In the genomic region with DNA sequence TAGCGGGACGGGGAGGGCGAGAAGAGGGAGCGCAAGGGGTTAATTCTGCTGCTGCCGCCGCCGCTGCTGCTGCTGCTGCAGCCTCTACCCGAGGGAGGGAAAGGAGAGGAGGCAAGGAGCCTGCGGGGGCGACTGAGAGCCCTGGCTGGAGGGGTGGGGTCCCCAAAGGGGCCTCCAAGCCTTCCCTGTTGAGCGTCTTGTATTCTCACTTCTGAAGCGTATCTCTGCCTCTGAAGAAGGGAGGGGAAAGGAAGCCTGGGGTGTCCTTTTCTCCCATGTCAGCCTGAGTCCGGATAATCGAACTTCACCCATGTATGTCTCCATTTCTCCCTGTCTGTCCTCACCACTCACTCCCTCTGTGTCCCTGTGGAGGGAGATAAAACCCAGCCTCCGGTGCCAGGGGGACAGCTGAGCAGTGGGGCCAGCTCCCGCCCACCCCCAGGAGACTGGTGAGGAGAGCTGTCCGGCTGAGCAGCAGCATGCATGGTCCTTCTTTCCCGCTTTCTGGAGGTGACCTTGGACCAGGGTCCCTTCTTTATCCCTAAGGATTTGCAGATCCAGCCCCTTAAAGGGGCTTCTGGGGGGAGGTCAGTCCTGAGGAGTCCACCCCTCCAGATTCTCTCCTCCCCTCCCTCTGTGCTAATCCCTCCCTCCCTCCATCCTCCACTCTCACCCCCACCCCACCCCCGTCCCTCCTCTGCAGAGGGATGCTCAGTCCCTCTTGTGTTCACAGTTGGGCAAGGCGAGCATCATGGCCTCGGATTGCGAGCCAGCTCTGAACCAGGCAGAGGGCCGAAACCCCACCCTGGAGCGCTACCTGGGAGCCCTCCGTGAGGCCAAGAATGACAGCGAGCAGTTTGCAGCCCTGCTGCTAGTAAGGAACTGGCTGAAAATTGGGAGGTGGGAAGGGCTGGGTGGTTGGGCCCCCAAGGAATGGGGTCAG, we compare ENCODE assay signal across 9 cellular contexts. TPM values are rescaled to one million over a fixed set of nuclear protein-coding genes. Genes with fewer than 3 reads are reported as not detected.
A peak's percentile ranks its signal among the peaks of the same experiment; 100 is the strongest.
DNase-seq lines count a peak whose midpoint lies in the region; ATAC-seq and TF ChIP-seq lines count a peak whose summit lies in the region.
"Had no signal": no experiment of that assay in that cellular context is flagged by ENCODE, and none has a peak within 500 bp of the region (broad histone marks: within the 10 kb centered on the region; RNA-seq: fewer than 3 reads in every experiment).

No MANE protein-coding gene starts in this region.

- intact Hi-C loops in left colon (cut with DNase I, micrococcal nuclease) = no loop called here

- H3K4me3 ChIP-seq in GM23338 (peak overlapping the region; percentile 91), right atrium auricular region (peak overlapping the region; percentile 74 to 84), skeletal muscle satellite cell (ENCODE audit: low read length) (peak overlapping the region; percentile 79)

- peaks cover 8% of the 10 kb centered on the region; the same call in 1 of the 2 replicates for H4K20me1 ChIP-seq in GM23338 (replicated peaks; ENCODE audit: insufficient read depth)

- peaks cover 36% of the 10 kb centered on the region for H3K36me3 Mint-ChIP-seq in GM23338 (ENCODE audit: low read depth)
- peaks cover 2 to 3% of the 10 kb centered on the region in 2 donors for H3K36me3 Mint-ChIP-seq in activated T-cell treated with anti-CD3 and anti-CD28 coated beads, Interleukin-2, amount 50 U/mL, for 72 hours (ENCODE audit: insufficient read depth in 2 of 2)

- peaks cover 24% of the 10 kb centered on the region for H3K79me2 ChIP-seq in GM23338 (replicated peaks; ENCODE audit: insufficient read depth)

- H3K4me2 ChIP-seq in GM23338 = peak overlapping the region; percentile 88
- H3K4me2 ChIP-seq in skeletal muscle satellite cell (ENCODE audit: low read length) = peak overlapping the region; percentile 96

- no peaks in the 10 kb centered on the region for H3K9me2 ChIP-seq in GM23338 (ENCODE audit: insufficient read depth)

- H3K4me1 ChIP-seq in GM23338 (ENCODE audit: insufficient read depth) (peaks cover 28% of the 10 kb centered on the region), right atrium auricular region (peaks cover 0 to 66% of the 10 kb centered on the region in 2 donors), skeletal muscle satellite cell (ENCODE audit: control insufficient read depth, insufficient read depth, low read length) (peaks cover 52% of the 10 kb centered on the region)

- H3K4me3 Mint-ChIP-seq in GM23338 = peak overlapping the region; percentile 98
- peak overlapping the region; percentile 99 for H3K4me3 Mint-ChIP-seq in activated T-cell treated with anti-CD3 and anti-CD28 coated beads, Interleukin-2, amount 50 U/mL, for 72 hours

- H3K9ac ChIP-seq in skeletal muscle satellite cell (ENCODE audit: low read depth, low read length) = peak overlapping the region; percentile 90

- H3K9me3 ChIP-seq in right atrium auricular region (no peaks in the 10 kb centered on the region), skeletal muscle satellite cell (replicated peaks; ENCODE audit: low read length) (no peaks in the 10 kb centered on the region)

- peak overlapping the region; percentile 64 for H3K27ac ChIP-seq in GM23338 (ENCODE audit: low read depth)
- peak overlapping the region; percentile 96 to 97 for H3K27ac ChIP-seq in right atrium auricular region

- H3K27ac Mint-ChIP-seq in GM23338 = peak overlapping the region; percentile 96
- H3K27ac Mint-ChIP-seq in activated T-cell treated with anti-CD3 and anti-CD28 coated beads, Interleukin-2, amount 50 U/mL, for 72 hours = peak overlapping the region; percentile 99

- ATAC-seq in GM23338 (peak; percentile 12), left colon (no peak), HG02763 (IDR thresholded peaks at IDR 0.05; ENCODE audit: unreplicated experiment) (no peak), GM18517 (IDR thresholded peaks at IDR 0.05; ENCODE audit: unreplicated experiment) (no peak)
- no peak for ATAC-seq in activated T-cell treated with anti-CD3 and anti-CD28 coated beads, Interleukin-2, amount 50 U/mL, for 72 hours (replicated peaks in 1 of 2)

- peaks cover 19% of the 10 kb centered on the region for H3K27me3 Mint-ChIP-seq in GM23338 (ENCODE audit: insufficient read depth, low read depth, poor library complexity)
- H3K27me3 Mint-ChIP-seq in activated T-cell treated with anti-CD3 and anti-CD28 coated beads, Interleukin-2, amount 50 U/mL, for 72 hours (ENCODE audit: low read depth) = no peaks in the 10 kb centered on the region

- DNase-seq in AG08396 (ENCODE audit: low spot score) = peak; percentile 42
- DNase-seq in GM23338 (ENCODE audit: low spot score) = peak; percentile 64
- DNase-seq in activated T-cell treated with anti-CD3 and anti-CD28 coated beads, Interleukin-2, amount 50 U/mL, for 72 hours = peak in 1 of 2 donors; percentile 35
- no peak for DNase-seq in right atrium auricular region (ENCODE audit: low spot score)
- DNase-seq in left colon = no peak

- H3K9me3 Mint-ChIP-seq in GM23338 = peaks cover 3% of the 10 kb centered on the region; the same call in 2 of the 3 replicates
- no peaks in the 10 kb centered on the region for H3K9me3 Mint-ChIP-seq in activated T-cell treated with anti-CD3 and anti-CD28 coated beads, Interleukin-2, amount 50 U/mL, for 72 hours

- peaks cover 39% of the 10 kb centered on the region for H3K4me1 Mint-ChIP-seq in GM23338
- H3K4me1 Mint-ChIP-seq in activated T-cell treated with anti-CD3 and anti-CD28 coated beads, Interleukin-2, amount 50 U/mL, for 72 hours (ENCODE audit: low read depth) = peaks cover 67% of the 10 kb centered on the region

- no peak overlapping the region for H2AFZ ChIP-seq in GM23338

- peaks cover 13% of the 10 kb centered on the region for H3F3A ChIP-seq in GM23338 (replicated peaks; ENCODE audit: low read depth)

- H3K36me3 ChIP-seq in GM23338 (ENCODE audit: insufficient read depth) (no peaks in the 10 kb centered on the region; the same call in 1 of the 2 replicates), right atrium auricular region (peaks cover 18% of the 10 kb centered on the region), skeletal muscle satellite cell (ENCODE audit: insufficient read depth, low read length) (peaks cover 34% of the 10 kb centered on the region)

- H3K27me3 ChIP-seq in GM23338 (ENCODE audit: insufficient read depth) = no peaks in the 10 kb centered on the region
- no peaks in the 10 kb centered on the region for H3K27me3 ChIP-seq in right atrium auricular region
- H3K27me3 ChIP-seq in skeletal muscle satellite cell (ENCODE audit: control insufficient read depth, insufficient read depth, low read length) = no peaks in the 10 kb centered on the region

- TF ChIP-seq CTCF in GM23338 (conservative IDR thresholded peaks at IDR 0.05; ENCODE audit: low read depth in 2 of 2) = 0 out of 4 replicates have a peak, but pooled peaks of 1 of the 2 experiments have one; percentile 3
- TF ChIP-seq CTCF in right atrium auricular region (IDR thresholded peaks at IDR 0.05) = no peak

TF ChIP-seq in GM23338, 12 proteins besides CTCF, POLR2A, EP300 and RAD21 (continues in another document):
- no peak for TF ChIP-seq EZH2phosphoT487 (IDR thresholded peaks at IDR 0.05; ENCODE audit: unreplicated experiment)
- TF ChIP-seq, protein P1, sequence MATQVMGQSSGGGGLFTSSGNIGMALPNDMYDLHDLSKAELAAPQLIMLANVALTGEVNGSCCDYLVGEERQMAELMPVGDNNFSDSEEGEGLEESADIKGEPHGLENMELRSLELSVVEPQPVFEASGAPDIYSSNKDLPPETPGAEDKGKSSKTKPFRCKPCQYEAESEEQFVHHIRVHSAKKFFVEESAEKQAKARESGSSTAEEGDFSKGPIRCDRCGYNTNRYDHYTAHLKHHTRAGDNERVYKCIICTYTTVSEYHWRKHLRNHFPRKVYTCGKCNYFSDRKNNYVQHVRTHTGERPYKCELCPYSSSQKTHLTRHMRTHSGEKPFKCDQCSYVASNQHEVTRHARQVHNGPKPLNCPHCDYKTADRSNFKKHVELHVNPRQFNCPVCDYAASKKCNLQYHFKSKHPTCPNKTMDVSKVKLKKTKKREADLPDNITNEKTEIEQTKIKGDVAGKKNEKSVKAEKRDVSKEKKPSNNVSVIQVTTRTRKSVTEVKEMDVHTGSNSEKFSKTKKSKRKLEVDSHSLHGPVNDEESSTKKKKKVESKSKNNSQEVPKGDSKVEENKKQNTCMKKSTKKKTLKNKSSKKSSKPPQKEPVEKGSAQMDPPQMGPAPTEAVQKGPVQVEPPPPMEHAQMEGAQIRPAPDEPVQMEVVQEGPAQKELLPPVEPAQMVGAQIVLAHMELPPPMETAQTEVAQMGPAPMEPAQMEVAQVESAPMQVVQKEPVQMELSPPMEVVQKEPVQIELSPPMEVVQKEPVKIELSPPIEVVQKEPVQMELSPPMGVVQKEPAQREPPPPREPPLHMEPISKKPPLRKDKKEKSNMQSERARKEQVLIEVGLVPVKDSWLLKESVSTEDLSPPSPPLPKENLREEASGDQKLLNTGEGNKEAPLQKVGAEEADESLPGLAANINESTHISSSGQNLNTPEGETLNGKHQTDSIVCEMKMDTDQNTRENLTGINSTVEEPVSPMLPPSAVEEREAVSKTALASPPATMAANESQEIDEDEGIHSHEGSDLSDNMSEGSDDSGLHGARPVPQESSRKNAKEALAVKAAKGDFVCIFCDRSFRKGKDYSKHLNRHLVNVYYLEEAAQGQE (IDR thresholded peaks at IDR 0.05; ENCODE audit: unreplicated experiment) = no peak
- no peak for TF ChIP-seq NANOG (IDR thresholded peaks at IDR 0.05; ENCODE audit: borderline replicate concordance)
- no peak for TF ChIP-seq EZH2 (IDR thresholded peaks at IDR 0.05; ENCODE audit: low read depth, unreplicated experiment)
- TF ChIP-seq CREB1 (CRISPR knock-in tag; IDR thresholded peaks at IDR 0.05; ENCODE audit: low read depth) = no peak
- no peak for TF ChIP-seq STAT1 (IDR thresholded peaks at IDR 0.05; ENCODE audit: unreplicated experiment)

RNA-seq across cellular contexts. Expression of a gene that starts 1.0 kb away (rescaled TPM):
- 43.1 and 44.2 TPM in 2 replicates for total RNA-seq in GM23338 (2014; rRNA removed; shearing (Covaris generic))
- polyA plus RNA-seq in GM23338 (2016; fragmentation: Nextera tagmentation; extraction: Ambion mirVana) = 13.2 and 14.7 TPM in 2 replicates
- 10 to 100 TPM; 23.7 to 24.7 TPM for total RNA-seq in activated T-cell treated with anti-CD3 and anti-CD28 coated beads, Interleukin-2, amount 50 U/mL, for 72 hours
- total RNA-seq in right atrium auricular region = 10 to 100 TPM; 30.6 to 33.7 TPM
- total RNA-seq in skeletal muscle satellite cell (2012; rRNA removed) = 38.9 and 43.6 TPM in 2 replicates
- 10 to 100 TPM in 1 of 2 donors, 1 to 10 TPM in 1; 8.6 to 11.2 TPM for total RNA-seq in left colon

RNA-seq across cellular contexts. Expression of a gene that starts 1.4 kb away (rescaled TPM):
- total RNA-seq in GM23338 (2014; rRNA removed; shearing (Covaris generic)) = 74.0 and 75.1 TPM in 2 replicates
- 25.6 and 27.2 TPM in 2 replicates for polyA plus RNA-seq in GM23338 (2016; fragmentation: Nextera tagmentation; extraction: Ambion mirVana)
- 10 to 100 TPM; 44.3 to 60.9 TPM for total RNA-seq in activated T-cell treated with anti-CD3 and anti-CD28 coated beads, Interleukin-2, amount 50 U/mL, for 72 hours
- 10 to 100 TPM; 62.5 to 95.0 TPM for total RNA-seq in right atrium auricular region
- total RNA-seq in skeletal muscle satellite cell (2012; rRNA removed) = 28.4 and 42.8 TPM in 2 replicates
- 10 to 100 TPM; 74.0 to 84.4 TPM for total RNA-seq in left colon

RNA-seq across cellular contexts. Expression of a gene that starts 14.5 kb away (rescaled TPM):
- total RNA-seq in GM23338 (2014; rRNA removed; shearing (Covaris generic)) = 0.12 and 1.4 TPM in 2 replicates
- polyA plus RNA-seq in GM23338 (2016; fragmentation: Nextera tagmentation; extraction: Ambion mirVana) = 0.34 TPM in 1 of 2 replicates, not detected in the other
- total RNA-seq in activated T-cell treated with anti-CD3 and anti-CD28 coated beads, Interleukin-2, amount 50 U/mL, for 72 hours = 1 to 10 TPM; 1.2 to 1.9 TPM
- total RNA-seq in right atrium auricular region (not detected), left colon (1 to 10 TPM in 1 of 2 donors, under 1 TPM in 1; 0.75 to 1.1 TPM)
- not detected in 2 replicates for total RNA-seq in skeletal muscle satellite cell (2012; rRNA removed)
- total RNA-seq: myocyte had no signal

Comparison
In these comparisons a context has a peak if more than half of its experiments do, and no peak if none do; other contexts are left out.
1. DNase-seq: peak in AG08396 (single experiment) and GM23338 (single experiment); none in right atrium auricular region (single experiment) and left colon (0 of 2).
2. Peak in every context shown above with its lines, with median percentiles within 50 percentile points of each other: H3K4me3 ChIP-seq.